ENCODE assay signal across 1 cellular context in the genomic region with DNA sequence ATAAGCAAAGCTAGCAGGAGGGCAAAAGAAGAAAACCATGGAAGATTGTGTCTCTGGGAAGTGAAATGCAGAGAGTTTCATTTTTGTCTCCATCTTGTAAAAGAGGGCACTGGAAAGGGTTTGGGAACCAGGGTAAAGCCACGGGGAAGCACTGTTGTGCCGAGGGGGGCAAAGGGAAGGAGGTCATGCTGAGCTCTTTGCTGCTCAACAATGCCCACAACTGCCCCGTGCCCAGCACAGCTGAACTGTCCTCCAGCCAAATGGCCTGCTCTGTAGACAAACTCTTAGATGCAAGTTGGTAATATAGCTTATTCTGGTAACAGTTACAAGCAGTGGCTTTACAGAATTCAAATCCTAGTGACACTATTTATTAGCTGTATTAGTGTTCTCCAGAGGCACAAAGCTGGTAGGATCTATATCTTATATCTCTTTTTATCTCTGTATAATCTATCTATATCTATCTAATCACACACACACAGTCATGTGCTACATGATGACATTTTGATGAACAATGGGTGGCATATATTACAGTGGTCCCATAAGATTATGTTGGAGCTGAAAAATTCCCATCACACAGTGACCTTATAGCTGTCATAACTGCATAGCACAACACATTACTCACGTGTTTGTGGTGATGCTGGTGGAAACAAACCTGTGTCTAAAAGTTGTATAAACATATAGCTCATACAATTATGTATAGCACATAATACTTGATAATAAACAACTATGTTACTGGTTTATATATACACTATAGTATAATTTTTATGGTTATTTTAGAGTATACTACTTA.
TF ChIP-seq lines count a peak whose summit lies in the region.

No MANE protein-coding gene starts in this region.

TF ChIP-seq in GM23338, 12 proteins besides CTCF, POLR2A, EP300 and RAD21 (continued from another document):
- TF ChIP-seq, protein P1, sequence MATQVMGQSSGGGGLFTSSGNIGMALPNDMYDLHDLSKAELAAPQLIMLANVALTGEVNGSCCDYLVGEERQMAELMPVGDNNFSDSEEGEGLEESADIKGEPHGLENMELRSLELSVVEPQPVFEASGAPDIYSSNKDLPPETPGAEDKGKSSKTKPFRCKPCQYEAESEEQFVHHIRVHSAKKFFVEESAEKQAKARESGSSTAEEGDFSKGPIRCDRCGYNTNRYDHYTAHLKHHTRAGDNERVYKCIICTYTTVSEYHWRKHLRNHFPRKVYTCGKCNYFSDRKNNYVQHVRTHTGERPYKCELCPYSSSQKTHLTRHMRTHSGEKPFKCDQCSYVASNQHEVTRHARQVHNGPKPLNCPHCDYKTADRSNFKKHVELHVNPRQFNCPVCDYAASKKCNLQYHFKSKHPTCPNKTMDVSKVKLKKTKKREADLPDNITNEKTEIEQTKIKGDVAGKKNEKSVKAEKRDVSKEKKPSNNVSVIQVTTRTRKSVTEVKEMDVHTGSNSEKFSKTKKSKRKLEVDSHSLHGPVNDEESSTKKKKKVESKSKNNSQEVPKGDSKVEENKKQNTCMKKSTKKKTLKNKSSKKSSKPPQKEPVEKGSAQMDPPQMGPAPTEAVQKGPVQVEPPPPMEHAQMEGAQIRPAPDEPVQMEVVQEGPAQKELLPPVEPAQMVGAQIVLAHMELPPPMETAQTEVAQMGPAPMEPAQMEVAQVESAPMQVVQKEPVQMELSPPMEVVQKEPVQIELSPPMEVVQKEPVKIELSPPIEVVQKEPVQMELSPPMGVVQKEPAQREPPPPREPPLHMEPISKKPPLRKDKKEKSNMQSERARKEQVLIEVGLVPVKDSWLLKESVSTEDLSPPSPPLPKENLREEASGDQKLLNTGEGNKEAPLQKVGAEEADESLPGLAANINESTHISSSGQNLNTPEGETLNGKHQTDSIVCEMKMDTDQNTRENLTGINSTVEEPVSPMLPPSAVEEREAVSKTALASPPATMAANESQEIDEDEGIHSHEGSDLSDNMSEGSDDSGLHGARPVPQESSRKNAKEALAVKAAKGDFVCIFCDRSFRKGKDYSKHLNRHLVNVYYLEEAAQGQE (IDR thresholded peaks at IDR 0.05; ENCODE audit: unreplicated experiment): no peak
- no peak for TF ChIP-seq ZNF331 (CRISPR knock-in tag; IDR thresholded peaks at IDR 0.05; ENCODE audit: low read depth)
- TF ChIP-seq, protein P2, sequence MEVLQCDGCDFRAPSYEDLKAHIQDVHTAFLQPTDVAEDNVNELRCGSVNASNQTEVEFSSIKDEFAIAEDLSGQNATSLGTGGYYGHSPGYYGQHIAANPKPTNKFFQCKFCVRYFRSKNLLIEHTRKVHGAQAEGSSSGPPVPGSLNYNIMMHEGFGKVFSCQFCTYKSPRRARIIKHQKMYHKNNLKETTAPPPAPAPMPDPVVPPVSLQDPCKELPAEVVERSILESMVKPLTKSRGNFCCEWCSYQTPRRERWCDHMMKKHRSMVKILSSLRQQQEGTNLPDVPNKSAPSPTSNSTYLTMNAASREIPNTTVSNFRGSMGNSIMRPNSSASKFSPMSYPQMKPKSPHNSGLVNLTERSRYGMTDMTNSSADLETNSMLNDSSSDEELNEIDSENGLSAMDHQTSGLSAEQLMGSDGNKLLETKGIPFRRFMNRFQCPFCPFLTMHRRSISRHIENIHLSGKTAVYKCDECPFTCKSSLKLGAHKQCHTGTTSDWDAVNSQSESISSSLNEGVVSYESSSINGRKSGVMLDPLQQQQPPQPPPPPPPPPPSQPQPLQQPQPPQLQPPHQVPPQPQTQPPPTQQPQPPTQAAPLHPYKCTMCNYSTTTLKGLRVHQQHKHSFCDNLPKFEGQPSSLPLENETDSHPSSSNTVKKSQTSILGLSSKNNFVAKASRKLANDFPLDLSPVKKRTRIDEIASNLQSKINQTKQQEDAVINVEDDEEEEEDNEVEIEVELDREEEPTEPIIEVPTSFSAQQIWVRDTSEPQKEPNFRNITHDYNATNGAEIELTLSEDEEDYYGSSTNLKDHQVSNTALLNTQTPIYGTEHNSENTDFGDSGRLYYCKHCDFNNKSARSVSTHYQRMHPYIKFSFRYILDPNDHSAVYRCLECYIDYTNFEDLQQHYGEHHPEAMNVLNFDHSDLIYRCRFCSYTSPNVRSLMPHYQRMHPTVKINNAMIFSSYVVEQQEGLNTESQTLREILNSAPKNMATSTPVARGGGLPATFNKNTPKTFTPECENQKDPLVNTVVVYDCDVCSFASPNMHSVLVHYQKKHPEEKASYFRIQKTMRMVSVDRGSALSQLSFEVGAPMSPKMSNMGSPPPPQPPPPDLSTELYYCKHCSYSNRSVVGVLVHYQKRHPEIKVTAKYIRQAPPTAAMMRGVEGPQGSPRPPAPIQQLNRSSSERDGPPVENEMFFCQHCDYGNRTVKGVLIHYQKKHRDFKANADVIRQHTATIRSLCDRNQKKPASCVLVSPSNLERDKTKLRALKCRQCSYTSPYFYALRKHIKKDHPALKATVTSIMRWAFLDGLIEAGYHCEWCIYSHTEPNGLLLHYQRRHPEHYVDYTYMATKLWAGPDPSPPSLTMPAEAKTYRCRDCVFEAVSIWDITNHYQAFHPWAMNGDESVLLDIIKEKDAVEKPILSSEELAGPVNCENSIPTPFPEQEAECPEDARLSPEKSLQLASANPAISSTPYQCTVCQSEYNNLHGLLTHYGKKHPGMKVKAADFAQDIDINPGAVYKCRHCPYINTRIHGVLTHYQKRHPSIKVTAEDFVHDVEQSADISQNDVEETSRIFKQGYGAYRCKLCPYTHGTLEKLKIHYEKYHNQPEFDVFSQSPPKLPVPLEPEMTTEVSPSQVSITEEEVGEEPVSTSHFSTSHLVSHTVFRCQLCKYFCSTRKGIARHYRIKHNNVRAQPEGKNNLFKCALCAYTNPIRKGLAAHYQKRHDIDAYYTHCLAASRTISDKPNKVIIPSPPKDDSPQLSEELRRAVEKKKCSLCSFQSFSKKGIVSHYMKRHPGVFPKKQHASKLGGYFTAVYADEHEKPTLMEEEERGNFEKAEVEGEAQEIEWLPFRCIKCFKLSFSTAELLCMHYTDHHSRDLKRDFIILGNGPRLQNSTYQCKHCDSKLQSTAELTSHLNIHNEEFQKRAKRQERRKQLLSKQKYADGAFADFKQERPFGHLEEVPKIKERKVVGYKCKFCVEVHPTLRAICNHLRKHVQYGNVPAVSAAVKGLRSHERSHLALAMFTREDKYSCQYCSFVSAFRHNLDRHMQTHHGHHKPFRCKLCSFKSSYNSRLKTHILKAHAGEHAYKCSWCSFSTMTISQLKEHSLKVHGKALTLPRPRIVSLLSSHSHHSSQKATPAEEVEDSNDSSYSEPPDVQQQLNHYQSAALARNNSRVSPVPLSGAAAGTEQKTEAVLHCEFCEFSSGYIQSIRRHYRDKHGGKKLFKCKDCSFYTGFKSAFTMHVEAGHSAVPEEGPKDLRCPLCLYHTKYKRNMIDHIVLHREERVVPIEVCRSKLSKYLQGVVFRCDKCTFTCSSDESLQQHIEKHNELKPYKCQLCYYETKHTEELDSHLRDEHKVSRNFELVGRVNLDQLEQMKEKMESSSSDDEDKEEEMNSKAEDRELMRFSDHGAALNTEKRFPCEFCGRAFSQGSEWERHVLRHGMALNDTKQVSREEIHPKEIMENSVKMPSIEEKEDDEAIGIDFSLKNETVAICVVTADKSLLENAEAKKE (CRISPR knock-in tag; IDR thresholded peaks at IDR 0.05): no peak
- TF ChIP-seq EZH2phosphoT487 (IDR thresholded peaks at IDR 0.05; ENCODE audit: unreplicated experiment): no peak
- no peak for TF ChIP-seq CREB1 (CRISPR knock-in tag; IDR thresholded peaks at IDR 0.05; ENCODE audit: low read depth)
- TF ChIP-seq POLR2AphosphoS5 (IDR thresholded peaks at IDR 0.05; ENCODE audit: low read depth): no peak
- TF ChIP-seq EZH2 (IDR thresholded peaks at IDR 0.05; ENCODE audit: low read depth, unreplicated experiment): no peak
- TF ChIP-seq NANOG (IDR thresholded peaks at IDR 0.05; ENCODE audit: borderline replicate concordance): no peak
- no peak for TF ChIP-seq ETS1 (IDR thresholded peaks at IDR 0.05)
- no peak for TF ChIP-seq JUNB (IDR thresholded peaks at IDR 0.05; ENCODE audit: unreplicated experiment)
